Comparison of ENCODE assay signal across 1 cellular context in the genomic region with DNA sequence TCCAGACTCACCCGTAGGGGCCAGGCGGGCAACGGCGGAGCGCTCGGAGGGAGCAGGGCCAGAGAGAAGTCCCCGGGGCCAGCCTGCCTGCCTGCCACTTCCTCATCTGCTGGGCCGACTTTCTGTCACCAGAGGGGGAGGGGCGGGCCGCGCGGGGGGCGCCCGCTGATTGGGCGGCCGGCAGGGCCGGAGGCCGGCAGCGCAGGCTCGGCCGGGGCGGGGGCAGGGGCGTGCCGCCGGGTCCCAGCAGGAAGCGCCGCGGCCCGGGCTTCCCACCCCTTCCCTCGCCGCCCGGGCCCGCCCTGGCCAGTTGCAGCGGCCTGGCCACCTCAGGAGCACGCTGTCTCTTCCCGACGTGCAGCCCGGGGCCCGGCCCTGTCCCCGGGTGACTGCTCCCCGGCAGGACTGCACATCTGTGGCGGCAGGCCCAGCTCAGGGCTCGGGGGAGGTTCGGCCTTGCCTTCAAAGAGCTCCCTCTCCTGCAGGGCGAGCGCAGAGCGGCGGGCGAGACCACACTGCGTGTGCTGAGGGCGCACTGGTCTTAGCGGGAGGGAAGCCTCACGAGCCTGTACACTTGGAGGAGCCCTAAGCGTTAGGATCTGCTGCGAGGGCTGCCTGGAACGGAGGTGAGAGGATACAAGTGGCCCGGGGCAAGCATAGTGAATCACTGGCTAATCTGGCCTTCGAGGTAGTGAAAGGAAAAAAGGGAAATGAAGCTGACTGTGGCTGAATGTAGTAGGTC.
A peak's percentile ranks its signal among the peaks of the same experiment; 100 is the strongest.
TF ChIP-seq lines count a peak whose summit lies in the region.

A gene (minus strand): TSS at position 108 of the 742 bp plus-strand sequence. CDS start 2,402 bp downstream, outside the sequence.

TF ChIP-seq in K562, 482 proteins besides CTCF, POLR2A, EP300 and RAD21 (continued from another document and continues in another):
- TF ChIP-seq, protein P1, sequence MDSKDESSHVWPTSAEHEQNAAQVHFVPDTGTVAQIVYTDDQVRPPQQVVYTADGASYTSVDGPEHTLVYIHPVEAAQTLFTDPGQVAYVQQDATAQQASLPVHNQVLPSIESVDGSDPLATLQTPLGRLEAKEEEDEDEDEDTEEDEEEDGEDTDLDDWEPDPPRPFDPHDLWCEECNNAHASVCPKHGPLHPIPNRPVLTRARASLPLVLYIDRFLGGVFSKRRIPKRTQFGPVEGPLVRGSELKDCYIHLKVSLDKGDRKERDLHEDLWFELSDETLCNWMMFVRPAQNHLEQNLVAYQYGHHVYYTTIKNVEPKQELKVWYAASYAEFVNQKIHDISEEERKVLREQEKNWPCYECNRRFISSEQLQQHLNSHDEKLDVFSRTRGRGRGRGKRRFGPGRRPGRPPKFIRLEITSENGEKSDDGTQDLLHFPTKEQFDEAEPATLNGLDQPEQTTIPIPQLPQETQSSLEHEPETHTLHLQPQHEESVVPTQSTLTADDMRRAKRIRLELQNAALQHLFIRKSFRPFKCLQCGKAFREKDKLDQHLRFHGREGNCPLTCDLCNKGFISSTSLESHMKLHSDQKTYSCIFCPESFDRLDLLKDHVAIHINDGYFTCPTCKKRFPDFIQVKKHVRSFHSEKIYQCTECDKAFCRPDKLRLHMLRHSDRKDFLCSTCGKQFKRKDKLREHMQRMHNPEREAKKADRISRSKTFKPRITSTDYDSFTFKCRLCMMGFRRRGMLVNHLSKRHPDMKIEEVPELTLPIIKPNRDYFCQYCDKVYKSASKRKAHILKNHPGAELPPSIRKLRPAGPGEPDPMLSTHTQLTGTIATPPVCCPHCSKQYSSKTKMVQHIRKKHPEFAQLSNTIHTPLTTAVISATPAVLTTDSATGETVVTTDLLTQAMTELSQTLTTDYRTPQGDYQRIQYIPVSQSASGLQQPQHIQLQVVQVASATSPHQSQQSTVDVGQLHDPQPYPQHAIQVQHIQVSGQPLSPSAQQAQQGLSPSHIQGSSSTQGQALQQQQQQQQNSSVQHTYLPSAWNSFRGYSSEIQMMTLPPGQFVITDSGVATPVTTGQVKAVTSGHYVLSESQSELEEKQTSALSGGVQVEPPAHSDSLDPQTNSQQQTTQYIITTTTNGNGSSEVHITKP (IDR thresholded peaks at IDR 0.05; ENCODE audit: partially characterized antibody), result peak; percentile 97
- TF ChIP-seq HMGN3 (IDR thresholded peaks at IDR 0.05; ENCODE audit: borderline replicate concordance, extremely low read depth, insufficient read length, low read depth, low read length) (peak; percentile 87), ELF1 (tag; IDR thresholded peaks at IDR 0.05) (peak; percentile 92), ELF4 (CRISPR knock-in tag; IDR thresholded peaks at IDR 0.05) (peak; percentile 82), GATAD2B (IDR thresholded peaks at IDR 0.05; ENCODE audit: borderline replicate concordance) (peak; percentile 76), ZNF436 (CRISPR knock-in tag; IDR thresholded peaks at IDR 0.05) (no peak), IFI16 (CRISPR knock-in tag; IDR thresholded peaks at IDR 0.05) (no peak), ZFX (CRISPR knock-in tag; IDR thresholded peaks at IDR 0.05) (peak; percentile 97), RAD51 (IDR thresholded peaks at IDR 0.05; ENCODE audit: borderline replicate concordance, low read depth) (peak; percentile 33; the same call in 1 of the 2 replicates), SMARCA5 (IDR thresholded peaks at IDR 0.05) (peak; percentile 58; the same call in 1 of the 2 replicates), SETDB1 (IDR thresholded peaks at IDR 0.05; ENCODE audit: low read length) (no peak), ERF (CRISPR knock-in tag; IDR thresholded peaks at IDR 0.05) (peak; percentile 37; the same call in 1 of the 2 replicates)
- TF ChIP-seq, protein P2, sequence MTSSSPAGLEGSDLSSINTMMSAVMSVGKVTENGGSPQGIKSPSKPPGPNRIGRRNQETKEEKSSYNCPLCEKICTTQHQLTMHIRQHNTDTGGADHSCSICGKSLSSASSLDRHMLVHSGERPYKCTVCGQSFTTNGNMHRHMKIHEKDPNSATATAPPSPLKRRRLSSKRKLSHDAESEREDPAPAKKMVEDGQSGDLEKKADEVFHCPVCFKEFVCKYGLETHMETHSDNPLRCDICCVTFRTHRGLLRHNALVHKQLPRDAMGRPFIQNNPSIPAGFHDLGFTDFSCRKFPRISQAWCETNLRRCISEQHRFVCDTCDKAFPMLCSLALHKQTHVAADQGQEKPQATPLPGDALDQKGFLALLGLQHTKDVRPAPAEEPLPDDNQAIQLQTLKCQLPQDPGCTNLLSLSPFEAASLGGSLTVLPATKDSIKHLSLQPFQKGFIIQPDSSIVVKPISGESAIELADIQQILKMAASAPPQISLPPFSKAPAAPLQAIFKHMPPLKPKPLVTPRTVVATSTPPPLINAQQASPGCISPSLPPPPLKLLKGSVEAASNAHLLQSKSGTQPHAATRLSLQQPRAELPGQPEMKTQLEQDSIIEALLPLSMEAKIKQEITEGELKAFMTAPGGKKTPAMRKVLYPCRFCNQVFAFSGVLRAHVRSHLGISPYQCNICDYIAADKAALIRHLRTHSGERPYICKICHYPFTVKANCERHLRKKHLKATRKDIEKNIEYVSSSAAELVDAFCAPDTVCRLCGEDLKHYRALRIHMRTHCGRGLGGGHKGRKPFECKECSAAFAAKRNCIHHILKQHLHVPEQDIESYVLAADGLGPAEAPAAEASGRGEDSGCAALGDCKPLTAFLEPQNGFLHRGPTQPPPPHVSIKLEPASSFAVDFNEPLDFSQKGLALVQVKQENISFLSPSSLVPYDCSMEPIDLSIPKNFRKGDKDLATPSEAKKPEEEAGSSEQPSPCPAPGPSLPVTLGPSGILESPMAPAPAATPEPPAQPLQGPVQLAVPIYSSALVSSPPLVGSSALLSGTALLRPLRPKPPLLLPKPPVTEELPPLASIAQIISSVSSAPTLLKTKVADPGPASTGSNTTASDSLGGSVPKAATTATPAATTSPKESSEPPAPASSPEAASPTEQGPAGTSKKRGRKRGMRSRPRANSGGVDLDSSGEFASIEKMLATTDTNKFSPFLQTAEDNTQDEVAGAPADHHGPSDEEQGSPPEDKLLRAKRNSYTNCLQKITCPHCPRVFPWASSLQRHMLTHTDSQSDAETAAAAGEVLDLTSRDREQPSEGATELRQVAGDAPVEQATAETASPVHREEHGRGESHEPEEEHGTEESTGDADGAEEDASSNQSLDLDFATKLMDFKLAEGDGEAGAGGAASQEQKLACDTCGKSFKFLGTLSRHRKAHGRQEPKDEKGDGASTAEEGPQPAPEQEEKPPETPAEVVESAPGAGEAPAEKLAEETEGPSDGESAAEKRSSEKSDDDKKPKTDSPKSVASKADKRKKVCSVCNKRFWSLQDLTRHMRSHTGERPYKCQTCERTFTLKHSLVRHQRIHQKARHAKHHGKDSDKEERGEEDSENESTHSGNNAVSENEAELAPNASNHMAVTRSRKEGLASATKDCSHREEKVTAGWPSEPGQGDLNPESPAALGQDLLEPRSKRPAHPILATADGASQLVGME (CRISPR knock-in tag; IDR thresholded peaks at IDR 0.05), result peak; percentile 55; the same call in 1 of the 2 replicates
- TF ChIP-seq, protein P3, sequence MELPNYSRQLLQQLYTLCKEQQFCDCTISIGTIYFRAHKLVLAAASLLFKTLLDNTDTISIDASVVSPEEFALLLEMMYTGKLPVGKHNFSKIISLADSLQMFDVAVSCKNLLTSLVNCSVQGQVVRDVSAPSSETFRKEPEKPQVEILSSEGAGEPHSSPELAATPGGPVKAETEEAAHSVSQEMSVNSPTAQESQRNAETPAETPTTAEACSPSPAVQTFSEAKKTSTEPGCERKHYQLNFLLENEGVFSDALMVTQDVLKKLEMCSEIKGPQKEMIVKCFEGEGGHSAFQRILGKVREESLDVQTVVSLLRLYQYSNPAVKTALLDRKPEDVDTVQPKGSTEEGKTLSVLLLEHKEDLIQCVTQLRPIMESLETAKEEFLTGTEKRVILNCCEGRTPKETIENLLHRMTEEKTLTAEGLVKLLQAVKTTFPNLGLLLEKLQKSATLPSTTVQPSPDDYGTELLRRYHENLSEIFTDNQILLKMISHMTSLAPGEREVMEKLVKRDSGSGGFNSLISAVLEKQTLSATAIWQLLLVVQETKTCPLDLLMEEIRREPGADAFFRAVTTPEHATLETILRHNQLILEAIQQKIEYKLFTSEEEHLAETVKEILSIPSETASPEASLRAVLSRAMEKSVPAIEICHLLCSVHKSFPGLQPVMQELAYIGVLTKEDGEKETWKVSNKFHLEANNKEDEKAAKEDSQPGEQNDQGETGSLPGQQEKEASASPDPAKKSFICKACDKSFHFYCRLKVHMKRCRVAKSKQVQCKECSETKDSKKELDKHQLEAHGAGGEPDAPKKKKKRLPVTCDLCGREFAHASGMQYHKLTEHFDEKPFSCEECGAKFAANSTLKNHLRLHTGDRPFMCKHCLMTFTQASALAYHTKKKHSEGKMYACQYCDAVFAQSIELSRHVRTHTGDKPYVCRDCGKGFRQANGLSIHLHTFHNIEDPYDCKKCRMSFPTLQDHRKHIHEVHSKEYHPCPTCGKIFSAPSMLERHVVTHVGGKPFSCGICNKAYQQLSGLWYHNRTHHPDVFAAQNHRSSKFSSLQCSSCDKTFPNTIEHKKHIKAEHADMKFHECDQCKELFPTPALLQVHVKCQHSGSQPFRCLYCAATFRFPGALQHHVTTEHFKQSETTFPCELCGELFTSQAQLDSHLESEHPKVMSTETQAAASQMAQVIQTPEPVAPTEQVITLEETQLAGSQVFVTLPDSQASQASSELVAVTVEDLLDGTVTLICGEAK (IDR thresholded peaks at IDR 0.05), result peak; percentile 49; the same call in 1 of the 2 replicates
- TF ChIP-seq, protein P3 (CRISPR knock-in tag; IDR thresholded peaks at IDR 0.05), result no peak
- TF ChIP-seq, protein P4, sequence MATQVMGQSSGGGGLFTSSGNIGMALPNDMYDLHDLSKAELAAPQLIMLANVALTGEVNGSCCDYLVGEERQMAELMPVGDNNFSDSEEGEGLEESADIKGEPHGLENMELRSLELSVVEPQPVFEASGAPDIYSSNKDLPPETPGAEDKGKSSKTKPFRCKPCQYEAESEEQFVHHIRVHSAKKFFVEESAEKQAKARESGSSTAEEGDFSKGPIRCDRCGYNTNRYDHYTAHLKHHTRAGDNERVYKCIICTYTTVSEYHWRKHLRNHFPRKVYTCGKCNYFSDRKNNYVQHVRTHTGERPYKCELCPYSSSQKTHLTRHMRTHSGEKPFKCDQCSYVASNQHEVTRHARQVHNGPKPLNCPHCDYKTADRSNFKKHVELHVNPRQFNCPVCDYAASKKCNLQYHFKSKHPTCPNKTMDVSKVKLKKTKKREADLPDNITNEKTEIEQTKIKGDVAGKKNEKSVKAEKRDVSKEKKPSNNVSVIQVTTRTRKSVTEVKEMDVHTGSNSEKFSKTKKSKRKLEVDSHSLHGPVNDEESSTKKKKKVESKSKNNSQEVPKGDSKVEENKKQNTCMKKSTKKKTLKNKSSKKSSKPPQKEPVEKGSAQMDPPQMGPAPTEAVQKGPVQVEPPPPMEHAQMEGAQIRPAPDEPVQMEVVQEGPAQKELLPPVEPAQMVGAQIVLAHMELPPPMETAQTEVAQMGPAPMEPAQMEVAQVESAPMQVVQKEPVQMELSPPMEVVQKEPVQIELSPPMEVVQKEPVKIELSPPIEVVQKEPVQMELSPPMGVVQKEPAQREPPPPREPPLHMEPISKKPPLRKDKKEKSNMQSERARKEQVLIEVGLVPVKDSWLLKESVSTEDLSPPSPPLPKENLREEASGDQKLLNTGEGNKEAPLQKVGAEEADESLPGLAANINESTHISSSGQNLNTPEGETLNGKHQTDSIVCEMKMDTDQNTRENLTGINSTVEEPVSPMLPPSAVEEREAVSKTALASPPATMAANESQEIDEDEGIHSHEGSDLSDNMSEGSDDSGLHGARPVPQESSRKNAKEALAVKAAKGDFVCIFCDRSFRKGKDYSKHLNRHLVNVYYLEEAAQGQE (CRISPR knock-in tag; IDR thresholded peaks at IDR 0.05; ENCODE audit: low read depth), result peak; percentile 51; the same call in 1 of the 2 replicates
- TF ChIP-seq, protein P5, sequence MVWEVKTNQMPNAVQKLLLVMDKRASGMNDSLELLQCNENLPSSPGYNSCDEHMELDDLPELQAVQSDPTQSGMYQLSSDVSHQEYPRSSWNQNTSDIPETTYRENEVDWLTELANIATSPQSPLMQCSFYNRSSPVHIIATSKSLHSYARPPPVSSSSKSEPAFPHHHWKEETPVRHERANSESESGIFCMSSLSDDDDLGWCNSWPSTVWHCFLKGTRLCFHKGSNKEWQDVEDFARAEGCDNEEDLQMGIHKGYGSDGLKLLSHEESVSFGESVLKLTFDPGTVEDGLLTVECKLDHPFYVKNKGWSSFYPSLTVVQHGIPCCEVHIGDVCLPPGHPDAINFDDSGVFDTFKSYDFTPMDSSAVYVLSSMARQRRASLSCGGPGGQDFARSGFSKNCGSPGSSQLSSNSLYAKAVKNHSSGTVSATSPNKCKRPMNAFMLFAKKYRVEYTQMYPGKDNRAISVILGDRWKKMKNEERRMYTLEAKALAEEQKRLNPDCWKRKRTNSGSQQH (CRISPR knock-in tag; IDR thresholded peaks at IDR 0.05), result 0 out of 2 replicates have a peak, but pooled peaks have one; percentile 39
- TF ChIP-seq, protein P6, sequence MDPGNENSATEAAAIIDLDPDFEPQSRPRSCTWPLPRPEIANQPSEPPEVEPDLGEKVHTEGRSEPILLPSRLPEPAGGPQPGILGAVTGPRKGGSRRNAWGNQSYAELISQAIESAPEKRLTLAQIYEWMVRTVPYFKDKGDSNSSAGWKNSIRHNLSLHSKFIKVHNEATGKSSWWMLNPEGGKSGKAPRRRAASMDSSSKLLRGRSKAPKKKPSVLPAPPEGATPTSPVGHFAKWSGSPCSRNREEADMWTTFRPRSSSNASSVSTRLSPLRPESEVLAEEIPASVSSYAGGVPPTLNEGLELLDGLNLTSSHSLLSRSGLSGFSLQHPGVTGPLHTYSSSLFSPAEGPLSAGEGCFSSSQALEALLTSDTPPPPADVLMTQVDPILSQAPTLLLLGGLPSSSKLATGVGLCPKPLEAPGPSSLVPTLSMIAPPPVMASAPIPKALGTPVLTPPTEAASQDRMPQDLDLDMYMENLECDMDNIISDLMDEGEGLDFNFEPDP (CRISPR knock-in tag; IDR thresholded peaks at IDR 0.05), result 0 out of 2 replicates have a peak, but pooled peaks have one; percentile 13
